In the genomic region with DNA sequence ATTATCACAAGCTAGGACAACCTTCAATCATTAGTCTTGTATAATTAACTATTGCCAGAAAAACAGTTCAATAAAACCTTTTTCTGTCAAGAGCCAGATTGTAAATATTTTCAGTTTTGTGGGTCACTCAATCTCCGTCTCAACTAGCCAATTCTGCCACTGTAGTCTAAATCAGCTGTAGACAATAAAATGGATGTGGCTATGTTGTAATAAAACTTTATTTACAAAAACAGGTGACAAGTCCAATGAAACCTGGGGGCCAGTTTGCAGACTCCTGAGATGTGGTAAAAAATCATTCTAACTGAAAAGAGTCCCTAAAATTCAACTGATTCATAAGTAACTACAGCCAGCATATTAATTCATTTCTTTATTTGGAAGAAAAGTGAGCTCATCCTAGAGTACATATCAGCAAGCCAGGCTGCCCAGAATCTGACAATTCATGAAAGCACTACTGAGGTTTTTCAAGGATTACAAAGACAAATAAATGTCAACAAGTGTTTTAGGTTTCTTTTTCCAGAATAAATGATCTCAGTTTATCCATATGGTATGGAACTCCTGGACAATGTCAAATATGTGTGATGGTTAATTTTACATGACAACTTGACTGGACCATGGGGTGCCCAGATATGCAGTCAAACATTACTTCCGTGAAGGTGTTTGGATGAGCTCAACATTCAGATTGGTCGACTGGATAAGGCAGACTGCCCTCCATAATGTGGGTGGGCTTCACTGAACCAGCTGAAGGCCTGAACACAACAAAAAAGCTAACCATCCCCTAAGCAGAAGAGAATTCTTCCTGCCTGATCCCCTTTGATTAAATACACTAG, we compare ENCODE assay signal across 33 cellular contexts.
"Had no signal": no experiment of that assay in that cellular context is flagged by ENCODE, and none has a peak within 500 bp of the region (broad histone marks: within the 10 kb centered on the region; RNA-seq: fewer than 3 reads in every experiment).

No MANE protein-coding gene starts in this region.

- H3K27ac ChIP-seq: breast epithelium, cardiac muscle cell, colonic mucosa, esophagus muscularis mucosa, foreskin keratinocyte, gastrocnemius medialis, heart left ventricle had no signal

- H3K4me1 ChIP-seq: colonic mucosa, foreskin keratinocyte had no signal

- H3K9me3 ChIP-seq: breast epithelium, colonic mucosa, esophagus muscularis mucosa, gastrocnemius medialis had no signal

- DNase-seq: activated CD4-positive, alpha-beta memory T cell treated with anti-CD3 and anti-CD28 coated beads for 36 hours; activated CD4-positive, alpha-beta T cell treated with anti-CD3 and anti-CD28 coated beads for 1 hour; activated CD4-positive, alpha-beta T cell treated with anti-CD3 and anti-CD28 coated beads for 4 hours; activated CD8-positive, alpha-beta memory T cell treated with anti-CD3 and anti-CD28 coated beads, Interleukin-2, amount 10 ng/mL, durations not matched to agents 7 days and 5 days; activated CD8-positive, alpha-beta memory T cell treated with anti-CD3 and anti-CD28 coated beads, Interleukin-2, amount 50 U/mL, for 4 hours; activated CD8-positive, alpha-beta T cell treated with anti-CD3 and anti-CD28 coated beads, Interleukin-2, amount 10 ng/mL, durations not matched to agents 7 days and 5 days; activated effector memory CD4-positive, alpha-beta T cell treated with anti-CD3 and anti-CD28 coated beads, Interleukin-2, amount 50 U/mL, for 16 hours; activated naive CD4-positive, alpha-beta T cell treated with anti-CD3 and anti-CD28 coated beads for 36 hours; activated naive CD8-positive, alpha-beta T cell treated with anti-CD3 and anti-CD28 coated beads, Interleukin-2, amount 10 ng/mL, durations not matched to agents 7 days and 5 days; activated T-cell treated with anti-CD3 and anti-CD28 coated beads, Interleukin-2, amount 50 U/mL, for 1 hour; activated T-cell treated with anti-CD3 and anti-CD28 coated beads, Interleukin-2, amount 50 U/mL, for 48 hours; amniotic stem cell; anterior cingulate cortex; central memory CD4-positive, alpha-beta T cell; cerebellar nuclear complex; colonic mucosa; effector memory CD4-positive, alpha-beta T cell; erythroblast; foreskin keratinocyte; gastrocnemius medialis; glutamatergic neuron; heart left ventricle; SW 1271; T-cell had no signal

- H3K4me3 ChIP-seq: breast epithelium, cardiac muscle cell, colonic mucosa, esophagus muscularis mucosa, gastrocnemius medialis, heart left ventricle had no signal

- H3K9me3 Mint-ChIP-seq: activated CD4-positive, alpha-beta memory T cell treated with anti-CD3 and anti-CD28 coated beads for 36 hours; activated naive CD4-positive, alpha-beta T cell treated with anti-CD3 and anti-CD28 coated beads for 36 hours; activated naive CD4-positive, alpha-beta T cell treated with anti-CD3 and anti-CD28 coated beads, Interleukin-2, amount 50 U/mL, for 24 hours; activated T-helper 1 cell treated with anti-CD3 and anti-CD28 coated beads, Interleukin-12 subunit alpha, Interleukin-12 subunit beta, Interleukin-2, Interleukin-4 antibody, amounts not matched to agents 30 ng/mL and 10 ng/mL and 1 ng/mL, durations not matched to agents 14 hours and 24 hours and 36 hours; activated T-helper 2 cell treated with anti-CD3 and anti-CD28 coated beads, Interferon-gamma antibody, Interleukin-2, Interleukin-4, amounts not matched to agents 10 μg/mL and 5 μg/mL and 100 μg/mL, durations not matched to agents 14 hours and 24 hours and 36 hours; T-helper 1 cell treated with Interleukin-12 subunit alpha and Interleukin-12 subunit beta and Interleukin-4 antibody, amounts not matched to agents 30 μg/mL and 1 μg/mL, for 36 hours; T-helper 2 cell treated with Interferon-gamma antibody and Interleukin-4, amounts not matched to agents 5 μg/mL and 100 μg/mL, for 36 hours had no signal

- H3K27me3 Mint-ChIP-seq: activated CD4-positive, alpha-beta memory T cell treated with anti-CD3 and anti-CD28 coated beads for 36 hours; activated CD8-positive, alpha-beta memory T cell treated with anti-CD3 and anti-CD28 coated beads, Interleukin-2, amount 10 ng/mL, durations not matched to agents 7 days and 5 days; activated naive CD4-positive, alpha-beta T cell treated with anti-CD3 and anti-CD28 coated beads, Interleukin-2, amount 50 U/mL, for 24 hours; activated naive CD8-positive, alpha-beta T cell treated with anti-CD3 and anti-CD28 coated beads, Interleukin-2, amount 10 ng/mL, durations not matched to agents 7 days and 5 days; brain; T-cell had no signal

- H3K4me3 Mint-ChIP-seq: activated CD4-positive, alpha-beta memory T cell treated with anti-CD3 and anti-CD28 coated beads for 36 hours; activated CD8-positive, alpha-beta memory T cell treated with anti-CD3 and anti-CD28 coated beads, Interleukin-2, amount 10 ng/mL, durations not matched to agents 7 days and 5 days; activated CD8-positive, alpha-beta T cell treated with anti-CD3 and anti-CD28 coated beads, Interleukin-2, amount 10 ng/mL, durations not matched to agents 7 days and 5 days; activated naive CD4-positive, alpha-beta T cell treated with anti-CD3 and anti-CD28 coated beads for 36 hours; activated naive CD4-positive, alpha-beta T cell treated with anti-CD3 and anti-CD28 coated beads, Interleukin-2, amount 50 U/mL, for 24 hours; activated naive CD8-positive, alpha-beta T cell treated with anti-CD3 and anti-CD28 coated beads, Interleukin-2, amount 10 ng/mL, durations not matched to agents 7 days and 5 days; activated T-helper 1 cell treated with anti-CD3 and anti-CD28 coated beads, Interleukin-12 subunit alpha, Interleukin-12 subunit beta, Interleukin-2, Interleukin-4 antibody, amounts not matched to agents 30 ng/mL and 10 ng/mL and 1 ng/mL, durations not matched to agents 14 hours and 24 hours and 36 hours; T-cell; T-helper 1 cell treated with Interleukin-12 subunit alpha and Interleukin-12 subunit beta and Interleukin-4 antibody, amounts not matched to agents 30 μg/mL and 1 μg/mL, for 36 hours; T-helper 2 cell treated with Interferon-gamma antibody and Interleukin-4, amounts not matched to agents 5 μg/mL and 100 μg/mL, for 36 hours had no signal

- H3K27me3 ChIP-seq: breast epithelium, cardiac muscle cell, colonic mucosa, esophagus muscularis mucosa, foreskin keratinocyte, gastrocnemius medialis, heart left ventricle had no signal

- ATAC-seq: activated CD8-positive, alpha-beta memory T cell treated with anti-CD3 and anti-CD28 coated beads, Interleukin-2, amount 10 ng/mL, durations not matched to agents 7 days and 5 days; activated CD8-positive, alpha-beta T cell treated with anti-CD3 and anti-CD28 coated beads, Interleukin-2, amount 10 ng/mL, durations not matched to agents 7 days and 5 days; foreskin keratinocyte; gastrocnemius medialis; heart left ventricle; T-cell had no signal

- H3K36me3 ChIP-seq: breast epithelium, cardiac muscle cell, colonic mucosa, esophagus muscularis mucosa had no signal

- H3K27ac Mint-ChIP-seq: activated CD4-positive, alpha-beta memory T cell treated with anti-CD3 and anti-CD28 coated beads for 36 hours; activated CD8-positive, alpha-beta memory T cell treated with anti-CD3 and anti-CD28 coated beads, Interleukin-2, amount 10 ng/mL, durations not matched to agents 7 days and 5 days; activated CD8-positive, alpha-beta T cell treated with anti-CD3 and anti-CD28 coated beads, Interleukin-2, amount 10 ng/mL, durations not matched to agents 7 days and 5 days; activated naive CD4-positive, alpha-beta T cell treated with anti-CD3 and anti-CD28 coated beads for 36 hours; activated naive CD4-positive, alpha-beta T cell treated with anti-CD3 and anti-CD28 coated beads, Interleukin-2, amount 50 U/mL, for 24 hours; activated naive CD8-positive, alpha-beta T cell treated with anti-CD3 and anti-CD28 coated beads, Interleukin-2, amount 10 ng/mL, durations not matched to agents 7 days and 5 days; activated T-helper 1 cell treated with anti-CD3 and anti-CD28 coated beads, Interleukin-12 subunit alpha, Interleukin-12 subunit beta, Interleukin-2, Interleukin-4 antibody, amounts not matched to agents 30 ng/mL and 10 ng/mL and 1 ng/mL, durations not matched to agents 14 hours and 24 hours and 36 hours; activated T-helper 2 cell treated with anti-CD3 and anti-CD28 coated beads, Interferon-gamma antibody, Interleukin-2, Interleukin-4, amounts not matched to agents 10 μg/mL and 5 μg/mL and 100 μg/mL, durations not matched to agents 14 hours and 24 hours and 36 hours; T-helper 1 cell treated with Interleukin-12 subunit alpha and Interleukin-12 subunit beta and Interleukin-4 antibody, amounts not matched to agents 30 μg/mL and 1 μg/mL, for 36 hours; T-helper 2 cell treated with Interferon-gamma antibody and Interleukin-4, amounts not matched to agents 5 μg/mL and 100 μg/mL, for 36 hours had no signal
